Comparison of ENCODE assay signal across 9 cellular contexts in genomic region chr2:68387408-68388350, GRCh38. TPM values are rescaled to one million over a fixed set of nuclear protein-coding genes. Genes with fewer than 3 reads are reported as not detected.
A peak's percentile ranks its signal among the peaks of the same experiment; 100 is the strongest.
DNase-seq lines count a peak whose midpoint lies in the region; ATAC-seq and TF ChIP-seq lines count a peak whose summit lies in the region.
"Had no signal": no experiment of that assay in that cellular context is flagged by ENCODE, and none has a peak within 500 bp of the region (broad histone marks: within the 10 kb centered on the region; RNA-seq: fewer than 3 reads in every experiment).

No MANE protein-coding gene starts in this region.

- H3K4me1 Mint-ChIP-seq in central memory CD8-positive, alpha-beta T cell: peaks cover 85% of the 10 kb centered on the region

- no peak for TF ChIP-seq EP300 in esophagus muscularis mucosa (IDR thresholded peaks at IDR 0.05)

- H3K79me2 ChIP-seq in smooth muscle cell (ENCODE audit: low read depth): no peaks in the 10 kb centered on the region

- no peaks in the 10 kb centered on the region for H3K9me3 Mint-ChIP-seq in central memory CD8-positive, alpha-beta T cell

- H3K27me3 Mint-ChIP-seq in central memory CD8-positive, alpha-beta T cell: no peaks in the 10 kb centered on the region

- H3K4me1 ChIP-seq in smooth muscle cell (ENCODE audit: low read depth) (peaks cover 9% of the 10 kb centered on the region), esophagus muscularis mucosa (peaks cover 3 to 15% (median 10%) of the 10 kb centered on the region in 4 donors), testis (peaks cover 12% of the 10 kb centered on the region)

- H3F3A ChIP-seq in smooth muscle cell (ENCODE audit: low read depth): no peaks in the 10 kb centered on the region

- WGBS in smooth muscle cell (ENCODE audit: low lambda C conversion rate): 56% methylated on average over 5 of the region's 5 CpGs
- 53% methylated on average over 5 of the region's 5 CpGs for WGBS in esophagus muscularis mucosa
- WGBS in testis, 2 donors: 68 to 69% methylated on average over 5 of the region's 5 CpGs

- peaks cover 22% of the 10 kb centered on the region for H3K27me3 ChIP-seq in smooth muscle cell (ENCODE audit: low read depth)
- no peaks in the 10 kb centered on the region for H3K27me3 ChIP-seq in esophagus muscularis mucosa
- no peaks in the 10 kb centered on the region for H3K27me3 ChIP-seq in testis

- H3K9me3 ChIP-seq in smooth muscle cell (replicated peaks; ENCODE audit: low read depth) (no peaks in the 10 kb centered on the region), esophagus muscularis mucosa (no peaks in the 10 kb centered on the region), testis (no peaks in the 10 kb centered on the region)

- H3K36me3 ChIP-seq in smooth muscle cell (ENCODE audit: low read depth) (no peaks in the 10 kb centered on the region), esophagus muscularis mucosa (no peaks in the 10 kb centered on the region), testis (ENCODE audit: low read depth, missing control alignments) (no peaks in the 10 kb centered on the region)

- no peak overlapping the region for H3K27ac ChIP-seq in smooth muscle cell (ENCODE audit: low read depth)
- no peak overlapping the region for H3K27ac ChIP-seq in esophagus muscularis mucosa (replicated peaks in 1 of 4)
- H3K27ac ChIP-seq in testis: no peak overlapping the region

- peaks cover 76% of the 10 kb centered on the region for H3K36me3 Mint-ChIP-seq in central memory CD8-positive, alpha-beta T cell (ENCODE audit: insufficient read depth)

- intact Hi-C loops in esophagus muscularis mucosa (cut with DNase I): no loop called here
- intact Hi-C loops in testis (cut with DNase I; ENCODE audit: low total_unique reads): no loop called here

- no peak overlapping the region for H3K9ac ChIP-seq in smooth muscle cell (ENCODE audit: low read depth)

- H4K20me1 ChIP-seq in smooth muscle cell (ENCODE audit: low read depth): no peaks in the 10 kb centered on the region

- peak overlapping the region; percentile 96 for H3K27ac Mint-ChIP-seq in central memory CD8-positive, alpha-beta T cell (ENCODE audit: low read depth)

- DNase-seq in central memory CD8-positive, alpha-beta T cell (ENCODE audit: low spot score in 2 of 2): no peak
- DNase-seq in DMS153 treated with DMSO at 0.1 percent for 48 hours (lab: John Stamatoyannopoulos, UW; ENCODE audit: unreplicated experiment) (no peak), smooth muscle cell (lab: John Stamatoyannopoulos, UW; ENCODE audit: unreplicated experiment) (no peak), esophagus muscularis mucosa (ENCODE audit: extremely low spot score) (no peak), testis (no peak)

- H3K4me2 ChIP-seq in smooth muscle cell: no peak overlapping the region

- H3K4me3 ChIP-seq in GM08714 (ENCODE audit: low read length): peak overlapping the region; percentile 76; the same call in 1 of the 2 replicates
- no peak overlapping the region for H3K4me3 ChIP-seq in smooth muscle cell
- no peak overlapping the region for H3K4me3 ChIP-seq in esophagus muscularis mucosa
- H3K4me3 ChIP-seq in testis: no peak overlapping the region

- TF ChIP-seq POLR2A in esophagus muscularis mucosa (IDR thresholded peaks at IDR 0.05; ENCODE audit: low read depth) (no peak), testis (IDR thresholded peaks at IDR 0.05) (no peak)

- ATAC-seq in GM21390 (IDR thresholded peaks at IDR 0.05; ENCODE audit: unreplicated experiment) (peak; percentile 49), HG03575 (IDR thresholded peaks at IDR 0.05; ENCODE audit: extremely low read depth, insufficient number of reproducible peaks, low FRiP score, unreplicated experiment) (peak; percentile 35)
- peak; percentile 64 for ATAC-seq in central memory CD8-positive, alpha-beta T cell (replicated peaks; ENCODE audit: extremely low read depth, poor library complexity, severe bottlenecking)

- no peak overlapping the region for H2AFZ ChIP-seq in smooth muscle cell (ENCODE audit: low read depth)

- H3K4me3 Mint-ChIP-seq in central memory CD8-positive, alpha-beta T cell: peak overlapping the region; percentile 64

- TF ChIP-seq CTCF in smooth muscle cell (IDR thresholded peaks at IDR 0.05; ENCODE audit: borderline replicate concordance, insufficient read depth, poor library complexity, severe bottlenecking) (no peak), esophagus muscularis mucosa (IDR thresholded peaks at IDR 0.05) (no peak), testis (IDR thresholded peaks at IDR 0.05) (no peak)

RNA-seq across cellular contexts. Expression of gene PLEK, which starts 22.6 kb away (rescaled TPM):
- total RNA-seq in smooth muscle cell: not detected in 2 replicates
- not detected in 2 replicates for polyA plus RNA-seq in smooth muscle cell
- total RNA-seq in esophagus muscularis mucosa: 10 to 100 TPM in 1 of 4 donors, 1 to 10 TPM in 3; 3.1 to 23.4 (median 6.0) TPM
- 1 to 10 TPM; 1.7 to 2.4 TPM for total RNA-seq in testis
- 9.2 TPM for polyA plus RNA-seq in testis (ENCODE audit: insufficient read depth, low read depth, low replicate concordance)
- total RNA-seq: fibroblast of villous mesenchyme had no signal
